Comparison of ENCODE assay signal across 1 cellular context in the genomic region with DNA sequence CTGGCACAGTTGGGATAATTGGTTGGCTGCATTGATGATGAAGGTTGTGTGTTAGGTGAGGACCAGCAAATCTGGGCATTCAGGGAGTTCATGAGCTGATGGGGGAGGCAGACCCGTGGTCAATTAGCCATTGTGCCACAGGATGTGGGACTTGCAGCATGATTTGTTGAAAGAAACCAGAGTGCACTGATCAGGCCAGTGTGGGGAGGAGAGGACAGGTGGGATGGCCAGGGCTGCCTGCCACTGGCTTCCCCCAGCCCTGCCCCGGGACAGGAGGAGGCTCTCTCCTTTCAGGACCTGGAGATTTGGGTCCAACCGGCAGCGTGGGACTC.
TF ChIP-seq lines count a peak whose summit lies in the region.

No MANE protein-coding gene starts in this region.

TF ChIP-seq in HepG2, 621 proteins besides CTCF, POLR2A, EP300 and RAD21 (continued from another document and continues in another):
- no peak for TF ChIP-seq ZNF572 (CRISPR knock-in tag; IDR thresholded peaks at IDR 0.05)
- TF ChIP-seq ZNF3 (CRISPR knock-in tag; IDR thresholded peaks at IDR 0.05) = no peak
- TF ChIP-seq, protein P1, sequence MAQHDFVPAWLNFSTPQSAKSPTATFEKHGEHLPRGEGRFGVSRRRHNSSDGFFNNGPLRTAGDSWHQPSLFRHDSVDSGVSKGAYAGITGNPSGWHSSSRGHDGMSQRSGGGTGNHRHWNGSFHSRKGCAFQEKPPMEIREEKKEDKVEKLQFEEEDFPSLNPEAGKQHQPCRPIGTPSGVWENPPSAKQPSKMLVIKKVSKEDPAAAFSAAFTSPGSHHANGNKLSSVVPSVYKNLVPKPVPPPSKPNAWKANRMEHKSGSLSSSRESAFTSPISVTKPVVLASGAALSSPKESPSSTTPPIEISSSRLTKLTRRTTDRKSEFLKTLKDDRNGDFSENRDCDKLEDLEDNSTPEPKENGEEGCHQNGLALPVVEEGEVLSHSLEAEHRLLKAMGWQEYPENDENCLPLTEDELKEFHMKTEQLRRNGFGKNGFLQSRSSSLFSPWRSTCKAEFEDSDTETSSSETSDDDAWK (CRISPR knock-in tag; IDR thresholded peaks at IDR 0.05) = no peak
- no peak for TF ChIP-seq TFDP2 (CRISPR knock-in tag; IDR thresholded peaks at IDR 0.05)
- peak; percentile 50; the same call in 1 of the 2 replicates for TF ChIP-seq POLR2AphosphoS5 (IDR thresholded peaks at IDR 0.05; ENCODE audit: low read depth, low read length)
- TF ChIP-seq ZNF282 (IDR thresholded peaks at IDR 0.05; ENCODE audit: partially characterized antibody) = no peak
- no peak for TF ChIP-seq ZNF563 (CRISPR knock-in tag; IDR thresholded peaks at IDR 0.05)
- TF ChIP-seq ZNF382 (CRISPR knock-in tag; IDR thresholded peaks at IDR 0.05; ENCODE audit: borderline replicate concordance) = no peak
- TF ChIP-seq ZNF687 (CRISPR knock-in tag; IDR thresholded peaks at IDR 0.05) = peak; percentile 35; the same call in 1 of the 2 replicates
- TF ChIP-seq PRPF4 (IDR thresholded peaks at IDR 0.05; ENCODE audit: low read depth, low read length, poor library complexity, severe bottlenecking) = no peak
- TF ChIP-seq GABPB1 (CRISPR knock-in tag; IDR thresholded peaks at IDR 0.05) = 0 out of 2 replicates have a peak, but pooled peaks have one; percentile 1
- TF ChIP-seq ZNF12 (CRISPR knock-in tag; IDR thresholded peaks at IDR 0.05) = no peak
- TF ChIP-seq CERS6 (CRISPR knock-in tag; IDR thresholded peaks at IDR 0.05) = no peak
- no peak for TF ChIP-seq SOX13 (IDR thresholded peaks at IDR 0.05)
- TF ChIP-seq SOX13 (CRISPR knock-in tag; conservative IDR thresholded peaks at IDR 0.05 in 1 of 2, IDR thresholded peaks at IDR 0.05 in 1 of 2) = no peak
- no peak for TF ChIP-seq BHLHE40 (IDR thresholded peaks at IDR 0.05; ENCODE audit: low read length)
- TF ChIP-seq, protein P2, sequence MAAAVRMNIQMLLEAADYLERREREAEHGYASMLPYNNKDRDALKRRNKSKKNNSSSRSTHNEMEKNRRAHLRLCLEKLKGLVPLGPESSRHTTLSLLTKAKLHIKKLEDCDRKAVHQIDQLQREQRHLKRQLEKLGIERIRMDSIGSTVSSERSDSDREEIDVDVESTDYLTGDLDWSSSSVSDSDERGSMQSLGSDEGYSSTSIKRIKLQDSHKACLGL (CRISPR knock-in tag; IDR thresholded peaks at IDR 0.05) = no peak
- TF ChIP-seq EED (CRISPR knock-in tag; IDR thresholded peaks at IDR 0.05) = no peak
- no peak for TF ChIP-seq ZNF557 (CRISPR knock-in tag; IDR thresholded peaks at IDR 0.05)
- no peak for TF ChIP-seq SMYD3 (CRISPR knock-in tag; IDR thresholded peaks at IDR 0.05)
- no peak for TF ChIP-seq NFE2L1 (CRISPR knock-in tag; IDR thresholded peaks at IDR 0.05; ENCODE audit: borderline replicate concordance)
- no peak for TF ChIP-seq GPN1 (CRISPR knock-in tag; IDR thresholded peaks at IDR 0.05; ENCODE audit: borderline replicate concordance)
- TF ChIP-seq TRIM24 (CRISPR knock-in tag; IDR thresholded peaks at IDR 0.05) = no peak
- TF ChIP-seq HMGXB3 (CRISPR knock-in tag; IDR thresholded peaks at IDR 0.05; ENCODE audit: borderline replicate concordance) = no peak
- TF ChIP-seq ZNF660 (CRISPR knock-in tag; IDR thresholded peaks at IDR 0.05; ENCODE audit: borderline replicate concordance, low read depth) = no peak
- no peak for TF ChIP-seq MAZ (IDR thresholded peaks at IDR 0.05; ENCODE audit: borderline replicate concordance, low read depth, low read length)
- TF ChIP-seq MAZ (CRISPR knock-in tag; IDR thresholded peaks at IDR 0.05; ENCODE audit: low read depth) = no peak
- TF ChIP-seq TEAD3 (CRISPR knock-in tag; optimal IDR thresholded peaks at IDR 0.05; ENCODE audit: borderline replicate concordance) = no peak
- no peak for TF ChIP-seq MXI1 (IDR thresholded peaks at IDR 0.05; ENCODE audit: borderline replicate concordance, low read depth, low read length)
- 0 out of 2 replicates have a peak, but pooled peaks have one; percentile 3 for TF ChIP-seq RBFOX2 (IDR thresholded peaks at IDR 0.05; ENCODE audit: low read depth, low read length)
- TF ChIP-seq, protein P3, sequence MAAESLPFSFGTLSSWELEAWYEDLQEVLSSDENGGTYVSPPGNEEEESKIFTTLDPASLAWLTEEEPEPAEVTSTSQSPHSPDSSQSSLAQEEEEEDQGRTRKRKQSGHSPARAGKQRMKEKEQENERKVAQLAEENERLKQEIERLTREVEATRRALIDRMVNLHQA (CRISPR knock-in tag; IDR thresholded peaks at IDR 0.05) = no peak
- TF ChIP-seq NKX3-1 (CRISPR knock-in tag; IDR thresholded peaks at IDR 0.05) = no peak
- TF ChIP-seq TGIF2 (CRISPR knock-in tag; IDR thresholded peaks at IDR 0.05) = no peak
- TF ChIP-seq CREB1 (IDR thresholded peaks at IDR 0.05) = no peak
- no peak for TF ChIP-seq CREB1 (CRISPR knock-in tag; IDR thresholded peaks at IDR 0.05)
- no peak for TF ChIP-seq ADNP (CRISPR knock-in tag; IDR thresholded peaks at IDR 0.05)
- TF ChIP-seq ARNT2 (CRISPR knock-in tag; IDR thresholded peaks at IDR 0.05; ENCODE audit: low read depth) = no peak
- TF ChIP-seq, protein P4, sequence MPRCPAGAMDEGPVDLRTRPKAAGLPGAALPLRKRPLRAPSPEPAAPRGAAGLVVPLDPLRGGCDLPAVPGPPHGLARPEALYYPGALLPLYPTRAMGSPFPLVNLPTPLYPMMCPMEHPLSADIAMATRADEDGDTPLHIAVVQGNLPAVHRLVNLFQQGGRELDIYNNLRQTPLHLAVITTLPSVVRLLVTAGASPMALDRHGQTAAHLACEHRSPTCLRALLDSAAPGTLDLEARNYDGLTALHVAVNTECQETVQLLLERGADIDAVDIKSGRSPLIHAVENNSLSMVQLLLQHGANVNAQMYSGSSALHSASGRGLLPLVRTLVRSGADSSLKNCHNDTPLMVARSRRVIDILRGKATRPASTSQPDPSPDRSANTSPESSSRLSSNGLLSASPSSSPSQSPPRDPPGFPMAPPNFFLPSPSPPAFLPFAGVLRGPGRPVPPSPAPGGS (CRISPR knock-in tag; IDR thresholded peaks at IDR 0.05) = no peak
- 0 out of 2 replicates have a peak, but pooled peaks have one; percentile 3 for TF ChIP-seq CBFB (CRISPR knock-in tag; IDR thresholded peaks at IDR 0.05)
- 0 out of 2 replicates have a peak, but pooled peaks have one; percentile 10 for TF ChIP-seq HNRNPL (IDR thresholded peaks at IDR 0.05; ENCODE audit: low read depth, low read length)
- no peak for TF ChIP-seq ZNF205 (CRISPR knock-in tag; IDR thresholded peaks at IDR 0.05)
- no peak for TF ChIP-seq POGZ (CRISPR knock-in tag; IDR thresholded peaks at IDR 0.05)
- TF ChIP-seq, protein P5, sequence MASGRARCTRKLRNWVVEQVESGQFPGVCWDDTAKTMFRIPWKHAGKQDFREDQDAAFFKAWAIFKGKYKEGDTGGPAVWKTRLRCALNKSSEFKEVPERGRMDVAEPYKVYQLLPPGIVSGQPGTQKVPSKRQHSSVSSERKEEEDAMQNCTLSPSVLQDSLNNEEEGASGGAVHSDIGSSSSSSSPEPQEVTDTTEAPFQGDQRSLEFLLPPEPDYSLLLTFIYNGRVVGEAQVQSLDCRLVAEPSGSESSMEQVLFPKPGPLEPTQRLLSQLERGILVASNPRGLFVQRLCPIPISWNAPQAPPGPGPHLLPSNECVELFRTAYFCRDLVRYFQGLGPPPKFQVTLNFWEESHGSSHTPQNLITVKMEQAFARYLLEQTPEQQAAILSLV (CRISPR knock-in tag; IDR thresholded peaks at IDR 0.05; ENCODE audit: borderline replicate concordance) = 0 out of 2 replicates have a peak, but pooled peaks have one; percentile 3
- TF ChIP-seq ZBTB3 (CRISPR knock-in tag; IDR thresholded peaks at IDR 0.05; ENCODE audit: borderline replicate concordance, low read depth) = no peak
- TF ChIP-seq HOXA3 (CRISPR knock-in tag; IDR thresholded peaks at IDR 0.05) = 0 out of 2 replicates have a peak, but pooled peaks have one; percentile 5
- no peak for TF ChIP-seq FIP1L1 (IDR thresholded peaks at IDR 0.05; ENCODE audit: borderline replicate concordance, insufficient read depth, low read depth, low read length)
- no peak for TF ChIP-seq CBX5 (CRISPR knock-in tag; IDR thresholded peaks at IDR 0.05; ENCODE audit: borderline replicate concordance)
- TF ChIP-seq, protein P6, sequence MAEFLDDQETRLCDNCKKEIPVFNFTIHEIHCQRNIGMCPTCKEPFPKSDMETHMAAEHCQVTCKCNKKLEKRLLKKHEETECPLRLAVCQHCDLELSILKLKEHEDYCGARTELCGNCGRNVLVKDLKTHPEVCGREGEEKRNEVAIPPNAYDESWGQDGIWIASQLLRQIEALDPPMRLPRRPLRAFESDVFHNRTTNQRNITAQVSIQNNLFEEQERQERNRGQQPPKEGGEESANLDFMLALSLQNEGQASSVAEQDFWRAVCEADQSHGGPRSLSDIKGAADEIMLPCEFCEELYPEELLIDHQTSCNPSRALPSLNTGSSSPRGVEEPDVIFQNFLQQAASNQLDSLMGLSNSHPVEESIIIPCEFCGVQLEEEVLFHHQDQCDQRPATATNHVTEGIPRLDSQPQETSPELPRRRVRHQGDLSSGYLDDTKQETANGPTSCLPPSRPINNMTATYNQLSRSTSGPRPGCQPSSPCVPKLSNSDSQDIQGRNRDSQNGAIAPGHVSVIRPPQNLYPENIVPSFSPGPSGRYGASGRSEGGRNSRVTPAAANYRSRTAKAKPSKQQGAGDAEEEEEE (CRISPR knock-in tag; IDR thresholded peaks at IDR 0.05; ENCODE audit: borderline replicate concordance) = no peak
- TF ChIP-seq ZFYVE20 (CRISPR knock-in tag; IDR thresholded peaks at IDR 0.05; ENCODE audit: borderline replicate concordance, low read depth) = no peak
